In the genomic region with DNA sequence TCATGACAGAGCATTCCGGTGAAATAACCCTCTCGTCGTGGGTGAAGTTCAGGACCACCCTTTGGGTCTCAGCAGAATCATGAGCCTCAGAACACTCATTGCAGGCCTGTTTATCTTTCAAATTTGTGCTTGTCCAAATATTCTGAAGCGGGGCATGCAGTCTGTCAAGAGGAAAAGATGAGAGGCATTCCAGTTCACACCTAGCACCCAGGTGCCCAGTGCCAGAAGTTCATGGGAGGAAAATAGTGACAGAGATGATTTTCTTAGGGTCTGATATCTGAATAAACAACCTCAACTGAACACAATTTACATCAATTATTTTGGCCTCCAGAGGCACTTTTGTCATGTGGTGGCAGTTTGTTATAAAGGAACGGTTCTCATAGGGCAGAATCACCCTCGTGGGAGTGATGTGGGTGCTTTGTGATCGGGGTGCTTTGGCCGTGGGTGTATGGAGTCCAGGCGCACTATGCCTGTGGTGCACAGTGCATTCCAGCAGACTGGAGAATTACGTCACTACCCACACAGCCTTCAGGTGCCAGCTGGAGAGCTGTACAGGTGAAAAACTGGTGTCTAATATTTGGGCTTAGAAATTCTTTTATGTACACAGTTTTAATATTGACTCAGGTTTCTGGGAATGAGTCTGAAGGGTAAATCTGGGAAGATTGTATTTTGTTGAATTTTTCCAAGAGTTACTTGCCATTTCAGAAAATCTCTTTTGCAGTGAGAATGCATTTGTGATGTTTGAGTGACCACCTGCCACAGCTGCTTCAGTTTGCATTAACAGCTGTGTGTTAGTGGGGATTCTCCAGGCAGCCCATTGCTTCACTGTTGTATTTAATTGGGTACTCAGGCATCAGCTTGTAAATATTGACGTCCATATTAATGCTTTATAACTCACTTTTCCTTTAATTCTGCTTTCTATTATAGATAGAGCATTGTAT, we compare ENCODE assay signal across 15 cellular contexts.
DNase-seq lines count a peak whose midpoint lies in the region; ATAC-seq and TF ChIP-seq lines count a peak whose summit lies in the region.
"Had no signal": no experiment of that assay in that cellular context is flagged by ENCODE, and none has a peak within 500 bp of the region (broad histone marks: within the 10 kb centered on the region; RNA-seq: fewer than 3 reads in every experiment).

No MANE protein-coding gene starts in this region.

- DNase-seq in heart left ventricle (no peak), Right ventricle myocardium superior (no peak), dorsolateral prefrontal cortex (no peak), osteoblast (ENCODE audit: insufficient read length, low spot score, missing footprints) (no peak), aorta (no peak), OCI-M1 (lab: John Stamatoyannopoulos, UW) (no peak), GM20000 (ENCODE audit: low spot score) (no peak)
- DNase-seq: activated B cell treated with CpG ODN at 0.5 μM for 24 hours; activated T-cell treated with anti-CD3 and anti-CD28 coated beads, Interleukin-2, amount 50 U/mL, for 48 hours; anterior cingulate cortex; effector CD4-positive, alpha-beta T cell; NCI-H524 treated with DMSO at 0.1 percent for 48 hours had no signal

- peaks cover 100% of the 10 kb centered on the region for H3K79me2 ChIP-seq in osteoblast (ENCODE audit: insufficient read depth, low read length)

- H3K4me1 ChIP-seq in heart left ventricle (peaks cover 13 to 100% (median 94%) of the 10 kb centered on the region in 12 donors), osteoblast (ENCODE audit: insufficient read depth, low read length) (peaks cover 89% of the 10 kb centered on the region), aorta (ENCODE audit: control insufficient read depth in 1 of 2, insufficient read depth in 2 of 2, low read length in 2 of 2) (peaks cover 7 to 9% of the 10 kb centered on the region in 2 donors)

- H3K27me3 ChIP-seq in heart left ventricle = no peaks in the 10 kb centered on the region
- no peaks in the 10 kb centered on the region for H3K27me3 ChIP-seq in dorsolateral prefrontal cortex
- H3K27me3 ChIP-seq in osteoblast (ENCODE audit: insufficient read depth, low read length) = no peaks in the 10 kb centered on the region
- no peaks in the 10 kb centered on the region for H3K27me3 ChIP-seq in aorta (ENCODE audit: control insufficient read depth in 1 of 2, insufficient read depth in 2 of 2, low read length in 1 of 2)
- H3K27me3 ChIP-seq: SJSA1 had no signal

- ATAC-seq in heart left ventricle = no peak
- no peak for ATAC-seq in Right ventricle myocardium superior (ENCODE audit: poor library complexity)
- ATAC-seq in aorta (ENCODE audit: low FRiP score) = no peak
- no peak for ATAC-seq in GM18907 (IDR thresholded peaks at IDR 0.05; ENCODE audit: unreplicated experiment)

- WGBS in heart left ventricle, 4 donors = 49 to 60% (median 54%) methylated on average over 11 of the region's 11 CpGs
- 4 to 10% methylated on average over 11 of the region's 11 CpGs for WGBS in aorta, 2 donors

- peaks cover 0 to 58% (median 4%) of the 10 kb centered on the region in 9 donors for H3K36me3 ChIP-seq in heart left ventricle
- H3K36me3 ChIP-seq in osteoblast (ENCODE audit: insufficient read depth, low read length) = peaks cover 82% of the 10 kb centered on the region
- no peaks in the 10 kb centered on the region for H3K36me3 ChIP-seq in aorta (ENCODE audit: control insufficient read depth in 1 of 2, insufficient read depth in 2 of 2, low read length in 1 of 2)

- H3K4me2 ChIP-seq in osteoblast (ENCODE audit: insufficient read depth, low read length) = no peak overlapping the region
- H3K4me2 ChIP-seq: KMS-11 had no signal

- H3K4me3 ChIP-seq in heart left ventricle (peak overlapping the region in 1 of 12 donors; percentile 3), dorsolateral prefrontal cortex (no peak overlapping the region), osteoblast (ENCODE audit: insufficient read depth, low read length) (no peak overlapping the region), aorta (ENCODE audit: low read length in 2 of 2) (no peak overlapping the region)
- H3K4me3 ChIP-seq: SJSA1 had no signal

- H3K27ac ChIP-seq in heart left ventricle = peak overlapping the region in 8 of 12 donors; percentile 9 to 99 (median 16)
- peak overlapping the region in 50 of 59 donors; percentile 5 to 99 (median 90) for H3K27ac ChIP-seq in dorsolateral prefrontal cortex
- peak overlapping the region; percentile 89 for H3K27ac ChIP-seq in osteoblast (ENCODE audit: low read depth, low read length)
- peak overlapping the region; percentile 33 to 55 for H3K27ac ChIP-seq in aorta (ENCODE audit: low read depth in 1 of 2, low read length in 2 of 2)
- H3K27ac ChIP-seq: KMS-11, SJSA1 had no signal

- no peaks in the 10 kb centered on the region for H3K9me3 ChIP-seq in heart left ventricle
- H3K9me3 ChIP-seq in osteoblast (ENCODE audit: low read depth, low read length) = no peaks in the 10 kb centered on the region
- H3K9me3 ChIP-seq in aorta (ENCODE audit: control insufficient read depth, low read length) = no peaks in the 10 kb centered on the region
- H3K9me3 ChIP-seq: SJSA1 had no signal

- intact Hi-C loops in heart left ventricle (cut with DNase I) = no loop called here
- intact Hi-C loops in Right ventricle myocardium superior (cut with DNase I) = no loop called here
- intact Hi-C loops in dorsolateral prefrontal cortex (cut with DNase I) = loop anchor here in 1 of 2 donors (5.0 to 10.0 kb wide), 2 partner anchors 44 to 97 kb away; no protein-coding TSS in a partner anchor
- intact Hi-C loops in aorta (cut with DNase I) = no loop called here

- H4K20me1 ChIP-seq in osteoblast (ENCODE audit: insufficient read depth, low read length) = peaks cover 46% of the 10 kb centered on the region

- TF ChIP-seq CTCF in heart left ventricle (IDR thresholded peaks at IDR 0.05) (no peak), dorsolateral prefrontal cortex (IDR thresholded peaks at IDR 0.05 in 54 of 56, conservative IDR thresholded peaks at IDR 0.05 in 2 of 56; ENCODE audit: low read depth in 1 of 56, partially characterized antibody in 56 of 56) (no peak), osteoblast (IDR thresholded peaks at IDR 0.05; ENCODE audit: extremely low read depth, low read depth, low read length) (no peak), GM20000 (IDR thresholded peaks at IDR 0.05; ENCODE audit: extremely low read depth, missing control alignments) (no peak)

- H2AFZ ChIP-seq in osteoblast (ENCODE audit: low read length) = no peak overlapping the region

- TF ChIP-seq POLR2A in heart left ventricle (IDR thresholded peaks at IDR 0.05) = no peak

Comparison
In these comparisons a context has a peak if more than half of its experiments do, and no peak if none do; other contexts are left out.
1. H3K27ac ChIP-seq: peak in every context shown above with its lines; median percentile 90 in dorsolateral prefrontal cortex; 89 in osteoblast; 44 in aorta; 16 in heart left ventricle.